Comparison of ENCODE assay signal across 9 cellular contexts in the genomic region with DNA sequence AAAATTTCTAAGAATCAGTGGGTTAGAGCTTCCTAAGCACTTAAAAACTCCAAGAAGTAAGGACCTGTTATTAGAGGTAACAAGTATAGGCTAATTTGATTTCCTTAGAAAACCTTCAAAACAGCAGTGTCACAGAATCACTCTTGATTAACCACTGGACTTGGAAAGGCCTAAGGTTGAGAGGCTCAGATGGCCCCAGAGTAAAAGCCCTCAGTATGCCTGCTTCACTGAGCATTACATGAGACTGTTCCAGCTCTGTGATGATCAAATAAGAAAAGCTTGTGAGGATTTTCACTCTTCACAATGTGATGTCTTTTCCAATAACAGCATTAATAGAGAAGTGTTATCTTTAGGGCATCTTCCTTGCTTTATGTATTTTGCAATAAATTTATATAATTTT.
"Had no signal": no experiment of that assay in that cellular context is flagged by ENCODE, and none has a peak within 500 bp of the region (broad histone marks: within the 10 kb centered on the region; RNA-seq: fewer than 3 reads in every experiment).

No MANE protein-coding gene starts in this region.

- H3K4me1 ChIP-seq: HAP-1 had no signal

- H2AFZ ChIP-seq: GM23248, GM23338 had no signal

- H3K4me1 Mint-ChIP-seq: GM23338, H9 had no signal

- H3K9ac ChIP-seq: GM23248 had no signal

- H3K27ac ChIP-seq: GM23248 had no signal

- H3K27ac Mint-ChIP-seq: GM23338, H9, HFFc6 had no signal

- H3K9me3 ChIP-seq: HAP-1 had no signal

- H3K4me2 ChIP-seq: GM23338 had no signal

- DNase-seq: GM23248, GOT3, H7, H9, HCEC 1CT, HFFc6 had no signal

- ATAC-seq: GM23338, HCT116 had no signal

- H3K4me3 ChIP-seq: GM23248, GM23338, HAP-1 had no signal

- H3K36me3 ChIP-seq: HAP-1 had no signal

- H3K9me3 Mint-ChIP-seq: GM23338, H9 had no signal

- H3K4me3 Mint-ChIP-seq: GM23338, H9, HFFc6 had no signal
